In the genomic region with DNA sequence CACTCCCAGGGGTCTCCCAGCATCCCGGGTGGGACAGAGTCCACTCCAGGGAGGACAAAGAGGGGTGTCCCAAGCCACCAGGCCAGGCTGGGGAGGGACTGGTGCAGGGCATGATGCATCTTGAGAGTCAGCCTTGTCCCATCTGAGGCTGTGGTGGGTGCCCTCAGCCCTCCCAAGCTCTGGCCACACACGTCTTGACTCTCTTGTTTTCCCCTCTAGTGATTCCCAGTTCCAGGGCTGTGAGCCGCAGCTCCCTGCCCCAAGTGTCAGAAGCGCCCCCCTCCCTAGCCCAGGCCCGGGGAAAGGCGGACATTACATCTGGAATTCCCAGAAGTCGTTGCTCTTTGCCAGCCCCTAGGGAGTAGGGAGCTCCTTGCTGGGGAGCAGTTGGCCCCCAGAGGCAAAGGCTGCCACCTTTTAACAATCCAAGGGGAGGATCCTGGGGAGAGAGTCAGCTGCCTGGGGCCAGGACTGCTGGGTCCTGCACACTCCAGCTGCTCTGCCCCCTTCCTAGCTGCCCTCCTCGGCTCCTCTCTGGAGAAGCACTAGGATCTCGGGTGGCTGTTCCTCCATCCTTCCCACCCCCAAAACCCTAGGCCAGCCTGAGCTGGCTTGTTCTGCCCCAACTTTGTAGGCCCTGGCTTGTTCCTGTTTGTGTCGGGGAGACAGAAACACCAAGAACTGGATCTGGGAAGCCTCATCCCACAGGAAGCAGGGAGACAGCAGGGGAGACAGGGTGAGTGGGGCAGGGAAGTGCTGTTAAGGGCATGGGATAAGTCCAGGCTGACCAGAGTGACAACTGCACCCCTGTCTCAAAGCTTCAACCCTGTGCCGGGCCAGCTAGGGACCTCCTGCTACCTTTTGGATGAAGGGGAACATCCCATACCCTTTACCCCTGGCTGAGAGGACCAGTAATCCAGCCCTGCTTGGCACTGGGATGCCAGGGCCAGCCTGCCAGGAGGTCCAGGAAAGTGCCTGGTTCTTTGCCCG, we compare ENCODE assay signal across 17 cellular contexts. TPM values are rescaled to one million over a fixed set of nuclear protein-coding genes. Genes with fewer than 3 reads are reported as not detected.
DNase-seq lines count a peak whose midpoint lies in the region; ATAC-seq and TF ChIP-seq lines count a peak whose summit lies in the region.
"Had no signal": no experiment of that assay in that cellular context is flagged by ENCODE, and none has a peak within 500 bp of the region (broad histone marks: within the 10 kb centered on the region; RNA-seq: fewer than 3 reads in every experiment).

No MANE protein-coding gene starts in this region.

- TF ChIP-seq CTCF in Caco-2 (IDR thresholded peaks at IDR 0.05; ENCODE audit: insufficient read depth in 1 of 2, low read depth in 1 of 2, low read length in 1 of 2, severe bottlenecking in 1 of 2, unreplicated experiment in 1 of 2) = no peak

- H3K14ac ChIP-seq in trophoblast cell (ENCODE audit: low read length) = no peak overlapping the region

- no peaks in the 10 kb centered on the region for H3K79me1 ChIP-seq in trophoblast cell (ENCODE audit: low read length)

- H3K23ac ChIP-seq in trophoblast cell (ENCODE audit: low read length) = no peak overlapping the region

- H3K18ac ChIP-seq in trophoblast cell (ENCODE audit: low read length) = no peak overlapping the region

- H3K27me3 ChIP-seq in Caco-2 (replicated peaks; ENCODE audit: control insufficient read depth, insufficient read depth, low read length) (no peaks in the 10 kb centered on the region), Karpas-422 (ENCODE audit: low read length) (no peaks in the 10 kb centered on the region), trophoblast cell (ENCODE audit: insufficient read depth, low read length) (no peaks in the 10 kb centered on the region)
- H3K27me3 ChIP-seq in effector memory CD4-positive, alpha-beta T cell (replicated peaks; ENCODE audit: control insufficient read depth, insufficient read depth, low read length, poor library complexity, severe bottlenecking) = no peaks in the 10 kb centered on the region

- no peak overlapping the region for H2BK12ac ChIP-seq in trophoblast cell (ENCODE audit: low read length)

- no peaks in the 10 kb centered on the region for H3K4me1 Mint-ChIP-seq in Caco-2 (ENCODE audit: low read depth, unreplicated experiment)

- no peak overlapping the region for H3K4me3 Mint-ChIP-seq in Caco-2 (ENCODE audit: unreplicated experiment)

- H2BK120ac ChIP-seq in trophoblast cell (ENCODE audit: insufficient read depth, low read length, poor library complexity) = no peak overlapping the region

- intact Hi-C loops in Caco-2 (cut with micrococcal nuclease; ENCODE audit: unreplicated experiment) = no loop called here

- BruUV-seq in Caco-2 (replicated peaks; lab: Mats Ljungman, UMichigan) = no TSS peak

- no peaks in the 10 kb centered on the region; the same call in 1 of the 2 replicates for H4K20me1 ChIP-seq in Karpas-422 (ENCODE audit: insufficient read depth, low read depth, low read length)

- CTCF ChIA-PET in Caco-2 (lab: Charles Lee) = no interaction called here

- no peak overlapping the region for H3K4ac ChIP-seq in trophoblast cell (ENCODE audit: low read depth, low read length)

- H2AK5ac ChIP-seq in trophoblast cell (ENCODE audit: low read length) = no peak overlapping the region

- no peaks in the 10 kb centered on the region for H3K9me3 Mint-ChIP-seq in Caco-2 (ENCODE audit: unreplicated experiment)
- H3K9me3 Mint-ChIP-seq: CD8-positive, alpha-beta T cell had no signal

- H3K27ac Mint-ChIP-seq in Caco-2 (ENCODE audit: unreplicated experiment) = peak overlapping the region; percentile 15

- POLR2A ChIA-PET in Caco-2 (lab: Charles Lee) = no interaction called here

- no peaks in the 10 kb centered on the region for H3K36me3 ChIP-seq in Caco-2 (ENCODE audit: control insufficient read depth, insufficient read depth, low read length)
- H3K36me3 ChIP-seq in Karpas-422 (ENCODE audit: insufficient read depth, low read length) = no peaks in the 10 kb centered on the region
- no peaks in the 10 kb centered on the region for H3K36me3 ChIP-seq in effector memory CD4-positive, alpha-beta T cell (ENCODE audit: control insufficient read depth, insufficient read depth, low read length)
- no peaks in the 10 kb centered on the region for H3K36me3 ChIP-seq in trophoblast cell (ENCODE audit: control insufficient read depth in 1 of 2, insufficient read depth in 2 of 2, low read length in 2 of 2)
- H3K36me3 ChIP-seq: esophagus muscularis mucosa had no signal

- H3K79me2 ChIP-seq in Karpas-422 (ENCODE audit: low read length) (0 out of 2 replicates have a peak, but pooled peaks cover 4% of the 10 kb centered on the region), trophoblast cell (ENCODE audit: control insufficient read depth, insufficient read depth, low read length, poor library complexity) (no peaks in the 10 kb centered on the region)

- no peak overlapping the region for H2AFZ ChIP-seq in Karpas-422 (ENCODE audit: low read length)
- H2AFZ ChIP-seq in trophoblast cell (ENCODE audit: insufficient read depth, low read length, poor library complexity) = no peak overlapping the region

- H3K4me3 ChIP-seq in Caco-2 (ENCODE audit: low read depth, low read length) (no peak overlapping the region), Karpas-422 (ENCODE audit: low read length) (no peak overlapping the region), trophoblast cell (ENCODE audit: low read depth, low read length) (no peak overlapping the region)
- peak overlapping the region; percentile 26 for H3K4me3 ChIP-seq in effector memory CD4-positive, alpha-beta T cell (ENCODE audit: insufficient read depth, low read depth, low read length, poor library complexity, severe bottlenecking)
- H3K4me3 ChIP-seq: esophagus muscularis mucosa, psoas muscle had no signal

- no CpG with 5 or more reads among the region's 12 CpGs for WGBS in trophoblast cell (ENCODE audit: extremely low coverage, insufficient coverage, insufficient read length)

- ATAC-seq in HG03039 (IDR thresholded peaks at IDR 0.05; ENCODE audit: unreplicated experiment) = no peak
- no peak for ATAC-seq in GM19455 (IDR thresholded peaks at IDR 0.05; ENCODE audit: unreplicated experiment)
- ATAC-seq: HCT116 had no signal

- H3K9ac ChIP-seq in Karpas-422 (ENCODE audit: low read length) (0 out of 2 replicates have a peak overlapping the region, but pooled peaks have one; percentile 30), trophoblast cell (ENCODE audit: low read length) (no peak overlapping the region)

- H3K27ac ChIP-seq in Karpas-422 (ENCODE audit: low read length) = no peak overlapping the region
- H3K27ac ChIP-seq in effector memory CD4-positive, alpha-beta T cell (ENCODE audit: insufficient read depth, low read length, poor library complexity, severe bottlenecking) = peak overlapping the region; percentile 88
- H3K27ac ChIP-seq in trophoblast cell (ENCODE audit: low read depth, low read length) = no peak overlapping the region
- H3K27ac ChIP-seq: esophagus muscularis mucosa, psoas muscle had no signal

- H3K4me2 ChIP-seq in Karpas-422 (ENCODE audit: low read depth, low read length, poor library complexity, severe bottlenecking) (no peak overlapping the region), trophoblast cell (ENCODE audit: low read length) (no peak overlapping the region)

- no peaks in the 10 kb centered on the region for H3K36me3 Mint-ChIP-seq in Caco-2 (ENCODE audit: insufficient read depth, unreplicated experiment)

- H4K91ac ChIP-seq in trophoblast cell (ENCODE audit: low read depth, low read length) = no peak overlapping the region

- H3K27me3 Mint-ChIP-seq in Caco-2 (ENCODE audit: insufficient read depth, unreplicated experiment) = no peaks in the 10 kb centered on the region

- H2BK5ac ChIP-seq in trophoblast cell (ENCODE audit: low read depth, low read length, poor library complexity) = no peak overlapping the region

- H4K8ac ChIP-seq in trophoblast cell (ENCODE audit: low read depth, low read length) = peak overlapping the region; percentile 36

- DNase-seq in Caco-2 (no peak), Karpas-422 (no peak), trophoblast cell (no peak), occipital lobe (lab: John Stamatoyannopoulos, UW) (no peak), OCI-M2 (lab: John Stamatoyannopoulos, UW; ENCODE audit: unreplicated experiment) (no peak)
- DNase-seq in effector memory CD4-positive, alpha-beta T cell = no peak
- DNase-seq: NCI-H1436 treated with DMSO at 0.1 percent for 48 hours; psoas muscle; SHP77 treated with DMSO at 0.1 percent for 48 hours; stimulated activated naive CD4-positive, alpha-beta T cell treated with Interleukin-2 at 50 U/mL for 16 hours had no signal

- no peak overlapping the region for H4K12ac ChIP-seq in trophoblast cell (ENCODE audit: low read depth, low read length)

- peaks cover 7% of the 10 kb centered on the region; the same call in 1 of the 2 replicates for H3K4me1 ChIP-seq in Caco-2
- H3K4me1 ChIP-seq in Karpas-422 (ENCODE audit: low read length) = peaks cover 53% of the 10 kb centered on the region
- H3K4me1 ChIP-seq in effector memory CD4-positive, alpha-beta T cell (ENCODE audit: control insufficient read depth, insufficient read depth, low read length, poor library complexity, severe bottlenecking) = peaks cover 69% of the 10 kb centered on the region
- H3K4me1 ChIP-seq in trophoblast cell (ENCODE audit: control insufficient read depth in 1 of 2, insufficient read depth in 2 of 2, low read length in 2 of 2) = peaks cover 5 to 18% of the 10 kb centered on the region in 2 experiments
- H3K4me1 ChIP-seq: psoas muscle had no signal

- H3K9me2 ChIP-seq in Karpas-422 (replicated peaks; ENCODE audit: insufficient read depth, low read length) = no peaks in the 10 kb centered on the region

- H3K9me3 ChIP-seq in Caco-2 (no peaks in the 10 kb centered on the region), Karpas-422 (ENCODE audit: low read length) (no peaks in the 10 kb centered on the region), trophoblast cell (ENCODE audit: insufficient read depth, low read depth, low read length) (no peaks in the 10 kb centered on the region)
- no peaks in the 10 kb centered on the region for H3K9me3 ChIP-seq in effector memory CD4-positive, alpha-beta T cell (ENCODE audit: control insufficient read depth, low read length)
- H3K9me3 ChIP-seq: esophagus muscularis mucosa, psoas muscle had no signal

RNA-seq across cellular contexts. Expression of a gene that starts 3.2 kb away (rescaled TPM):
- total RNA-seq in Caco-2 (2022) = not detected in 2 replicates
- total RNA-seq in Karpas-422 (2014; rRNA removed; shearing (Covaris generic); ENCODE audit: low replicate concordance) = 33.4 and 39.2 TPM in 2 replicates
- polyA plus RNA-seq in trophoblast cell (2013) = not detected in 2 replicates
- total RNA-seq in occipital lobe = 0.16 TPM
- total RNA-seq: chondrocyte, lung microvascular endothelial cell had no signal

RNA-seq across cellular contexts. Expression of a gene that starts 19.0 kb away (rescaled TPM):
- total RNA-seq in Caco-2 (2022) (25.0 and 27.8 TPM in 2 replicates), occipital lobe (77.0 TPM)
- 26.7 and 44.9 TPM in 2 replicates for total RNA-seq in Karpas-422 (2014; rRNA removed; shearing (Covaris generic); ENCODE audit: low replicate concordance)
- polyA plus RNA-seq in trophoblast cell (2013) = 20.3 and 20.9 TPM in 2 replicates

RNA-seq across cellular contexts. Expression of a gene that starts 30.0 kb away (rescaled TPM):
- total RNA-seq in Caco-2 (2022) = 0.36 TPM in 1 of 2 replicates, not detected in the other
- not detected in 2 replicates for total RNA-seq in Karpas-422 (2014; rRNA removed; shearing (Covaris generic); ENCODE audit: low replicate concordance)
- 0.04 and 0.10 TPM in 2 replicates for polyA plus RNA-seq in trophoblast cell (2013)
- 0.62 TPM for total RNA-seq in occipital lobe
- total RNA-seq: lung microvascular endothelial cell had no signal

RNA-seq across cellular contexts. Expression of a gene that starts 40.9 kb away (rescaled TPM):
- total RNA-seq in Caco-2 (2022) (0.07 TPM in 2 replicates), occipital lobe (1.1 TPM)
- not detected in 2 replicates for total RNA-seq in Karpas-422 (2014; rRNA removed; shearing (Covaris generic); ENCODE audit: low replicate concordance)
- polyA plus RNA-seq in trophoblast cell (2013) = 0.03 TPM in 2 replicates
- total RNA-seq: CD8-positive, alpha-beta T cell; chondrocyte; psoas muscle had no signal

Comparison
In these comparisons a context has a peak if more than half of its experiments do, and no peak if none do; other contexts are left out.
1. RNA of a gene that starts 3.2 kb away (total RNA-seq): 33.4 to 39.2 TPM in Karpas-422; 0.16 TPM in occipital lobe (single experiment) and not detected in Caco-2; every median in the first group is over 10 times any median in the second.